20 cellular contexts compared by ENCODE assay signal in genomic region chrX:9318761-9319160, GRCh38.
DNase-seq lines count a peak whose midpoint lies in the region; ATAC-seq and TF ChIP-seq lines count a peak whose summit lies in the region.
"Had no signal": no experiment of that assay in that cellular context is flagged by ENCODE, and none has a peak within 500 bp of the region (broad histone marks: within the 10 kb centered on the region; RNA-seq: fewer than 3 reads in every experiment).

No MANE protein-coding gene starts in this region.

- no peak for TF ChIP-seq CTCF in natural killer cell (IDR thresholded peaks at IDR 0.05)
- no peak for TF ChIP-seq CTCF in OCI-LY7 (conservative IDR thresholded peaks at IDR 0.05; ENCODE audit: low read length)

- CTCF ChIA-PET in OCI-LY7 (lab: Charles Lee; ENCODE audit: unreplicated experiment): no interaction called here

- H3K36me3 ChIP-seq in OCI-LY7 (ENCODE audit: insufficient read depth, low read length): no peaks in the 10 kb centered on the region
- H3K36me3 ChIP-seq: HAP-1 had no signal

- H3K4me1 ChIP-seq in OCI-LY7 (ENCODE audit: insufficient read depth, low read length, poor library complexity, severe bottlenecking): no peaks in the 10 kb centered on the region
- H3K4me1 ChIP-seq: HAP-1 had no signal

- H3K4me3 ChIP-seq in OCI-LY7 (ENCODE audit: low read depth, low read length, poor library complexity, severe bottlenecking): no peak overlapping the region
- H3K4me3 ChIP-seq: A549, HAP-1 had no signal

- DNase-seq in natural killer cell treated with Interleukin-12 subunit alpha and Interleukin-12 subunit beta and Interleukin-15 and Interleukin-18, amount 100 ng/mL, for 72 hours (ENCODE audit: low spot score): no peak
- no peak for DNase-seq in natural killer cell
- peak; percentile 62 for DNase-seq in NCI-H146 (lab: John Stamatoyannopoulos, UW)
- DNase-seq in NCI-H345 (lab: John Stamatoyannopoulos, UW): peak; percentile 85
- no peak for DNase-seq in OCI-LY7 (ENCODE audit: low spot score)
- no peak for DNase-seq in putamen (ENCODE audit: low spot score)
- DNase-seq in HCEC 1CT: no peak
- DNase-seq: EL, KG1, NCI-H1092 treated with DMSO at 0.1 percent for 48 hours, NCI-H1694 treated with DMSO at 0.1 percent for 48 hours, NCI-H2081 treated with DMSO at 0.1 percent for 48 hours, NCI-H510A treated with DMSO at 0.1 percent for 48 hours had no signal

- H3K4me2 ChIP-seq in OCI-LY7 (ENCODE audit: low read length): no peak overlapping the region
- H3K4me2 ChIP-seq: A549 had no signal

- BruUV-seq in OCI-LY7 (replicated peaks; lab: Mats Ljungman, UMichigan): no TSS peak

- no peaks in the 10 kb centered on the region for H3K9me3 Mint-ChIP-seq in natural killer cell treated with Interleukin-12 subunit alpha and Interleukin-12 subunit beta and Interleukin-15 and Interleukin-18, amount 100 ng/mL, for 72 hours
- H3K9me3 Mint-ChIP-seq in natural killer cell: no peaks in the 10 kb centered on the region
- H3K9me3 Mint-ChIP-seq: CD4-positive, CD25-positive, alpha-beta regulatory T cell; T-helper 1 cell treated with Interleukin-12 subunit alpha and Interleukin-12 subunit beta and Interleukin-4 antibody, amounts not matched to agents 30 μg/mL and 1 μg/mL, for 36 hours had no signal

- H3K9me2 ChIP-seq in OCI-LY7 (ENCODE audit: insufficient read depth, low read length): no peaks in the 10 kb centered on the region

- POLR2A ChIA-PET in OCI-LY7 (lab: Charles Lee): no interaction called here

- no peaks in the 10 kb centered on the region for H3K79me2 ChIP-seq in OCI-LY7 (ENCODE audit: insufficient read depth, low read depth, low read length)

- H4K20me1 ChIP-seq in OCI-LY7 (ENCODE audit: insufficient read depth, low read length): no peaks in the 10 kb centered on the region

- H2AFZ ChIP-seq in OCI-LY7 (ENCODE audit: low read length): no peak overlapping the region

- H3K4me1 Mint-ChIP-seq in natural killer cell treated with Interleukin-12 subunit alpha and Interleukin-12 subunit beta and Interleukin-15 and Interleukin-18, amount 100 ng/mL, for 72 hours (ENCODE audit: low read depth in 2 of 2): peaks cover 23 to 25% of the 10 kb centered on the region in 2 donors
- peaks cover 25 to 26% of the 10 kb centered on the region in 2 donors for H3K4me1 Mint-ChIP-seq in natural killer cell

- H3K36me3 Mint-ChIP-seq in natural killer cell treated with Interleukin-12 subunit alpha and Interleukin-12 subunit beta and Interleukin-15 and Interleukin-18, amount 100 ng/mL, for 72 hours: no peaks in the 10 kb centered on the region
- H3K36me3 Mint-ChIP-seq in natural killer cell: no peaks in the 10 kb centered on the region
- H3K36me3 Mint-ChIP-seq: CD4-positive, CD25-positive, alpha-beta regulatory T cell had no signal

- no peak for ATAC-seq in natural killer cell treated with Interleukin-12 subunit alpha and Interleukin-12 subunit beta and Interleukin-15 and Interleukin-18, amount 100 ng/mL, for 72 hours
- ATAC-seq in natural killer cell: no peak
- ATAC-seq: A549, HepG2 had no signal

- no peak overlapping the region for H3K27ac ChIP-seq in OCI-LY7 (ENCODE audit: low read depth, low read length, poor library complexity, severe bottlenecking)
- H3K27ac ChIP-seq: HL-60 had no signal

- H3K4me3 Mint-ChIP-seq in natural killer cell treated with Interleukin-12 subunit alpha and Interleukin-12 subunit beta and Interleukin-15 and Interleukin-18, amount 100 ng/mL, for 72 hours: no peak overlapping the region
- no peak overlapping the region for H3K4me3 Mint-ChIP-seq in natural killer cell
- H3K4me3 Mint-ChIP-seq: B cell; T-helper 1 cell treated with Interleukin-12 subunit alpha and Interleukin-12 subunit beta and Interleukin-4 antibody, amounts not matched to agents 30 μg/mL and 1 μg/mL, for 36 hours had no signal

- peak overlapping the region; percentile 28 to 53 for H3K27ac Mint-ChIP-seq in natural killer cell treated with Interleukin-12 subunit alpha and Interleukin-12 subunit beta and Interleukin-15 and Interleukin-18, amount 100 ng/mL, for 72 hours
- no peak overlapping the region for H3K27ac Mint-ChIP-seq in natural killer cell
- H3K27ac Mint-ChIP-seq: B cell; CD4-positive, CD25-positive, alpha-beta regulatory T cell; T-helper 1 cell treated with Interleukin-12 subunit alpha and Interleukin-12 subunit beta and Interleukin-4 antibody, amounts not matched to agents 30 μg/mL and 1 μg/mL, for 36 hours had no signal

- intact Hi-C loops in natural killer cell (cut with micrococcal nuclease): no loop called here
- intact Hi-C loops in OCI-LY7 (cut with micrococcal nuclease; ENCODE audit: unreplicated experiment): no loop called here

- no peaks in the 10 kb centered on the region for H3K9me3 ChIP-seq in OCI-LY7 (ENCODE audit: low read length)
- H3K9me3 ChIP-seq: A549, HAP-1 had no signal

- H3K27me3 Mint-ChIP-seq in natural killer cell treated with Interleukin-12 subunit alpha and Interleukin-12 subunit beta and Interleukin-15 and Interleukin-18, amount 100 ng/mL, for 72 hours: no peaks in the 10 kb centered on the region
- no peaks in the 10 kb centered on the region for H3K27me3 Mint-ChIP-seq in natural killer cell (ENCODE audit: low read depth in 2 of 2)
- H3K27me3 Mint-ChIP-seq: B cell; CD4-positive, CD25-positive, alpha-beta regulatory T cell had no signal

Comparison
In these comparisons a context has a peak if more than half of its experiments do, and no peak if none do; other contexts are left out.
1. H3K27ac Mint-ChIP-seq: peak in natural killer cell treated with Interleukin-12 subunit alpha and Interleukin-12 subunit beta and Interleukin-15 and Interleukin-18, amount 100 ng/mL, for 72 hours (2 of 2); none in natural killer cell (0 of 2).
2. DNase-seq: peak in NCI-H146 (single experiment) and NCI-H345 (single experiment); none in natural killer cell treated with Interleukin-12 subunit alpha and Interleukin-12 subunit beta and Interleukin-15 and Interleukin-18, amount 100 ng/mL, for 72 hours (single experiment), natural killer cell (single experiment), OCI-LY7 (single experiment), putamen (single experiment) and HCEC 1CT (single experiment).